ENCODE assay signal across 1 cellular context in the genomic region with DNA sequence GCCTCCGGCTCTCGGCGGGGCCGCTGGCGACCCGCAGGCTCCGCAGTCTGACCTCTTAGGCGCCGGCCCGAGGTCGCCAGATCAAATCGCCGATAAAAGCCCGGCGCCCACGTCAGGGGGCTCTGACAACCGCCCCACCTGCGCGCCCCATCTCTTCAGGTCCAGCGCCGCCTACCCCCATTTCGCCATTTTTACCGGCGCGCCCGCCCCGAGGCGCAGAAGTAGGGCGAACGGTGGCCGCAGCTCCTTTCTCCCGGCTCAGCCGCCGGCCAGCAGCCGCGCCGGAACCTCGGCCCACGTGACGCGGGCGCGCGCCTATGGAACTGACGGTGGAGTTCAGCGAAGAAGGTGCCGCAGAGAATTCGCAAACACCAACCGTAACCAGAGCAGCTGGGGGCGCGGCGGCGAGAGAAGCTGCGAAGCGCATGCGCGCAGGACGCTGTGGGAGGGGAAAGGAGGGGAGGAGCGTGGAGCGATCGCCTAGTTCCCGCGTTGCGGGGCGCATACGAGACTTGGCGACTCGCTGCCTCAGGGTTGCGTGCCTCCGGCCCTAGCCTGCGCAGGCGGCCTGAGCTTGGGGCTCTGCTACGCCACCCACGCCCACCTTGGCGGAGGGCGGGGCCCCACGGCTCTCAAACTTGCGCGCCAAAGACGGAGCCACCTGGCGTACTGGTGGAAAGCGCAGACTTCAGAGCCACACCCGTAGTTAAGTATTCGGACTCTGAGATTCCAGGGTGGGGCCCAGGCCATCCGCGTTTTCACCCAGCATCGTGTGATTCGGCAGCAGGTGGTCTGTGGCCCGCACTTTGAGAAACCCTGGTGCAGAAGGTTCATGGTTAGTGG.
A peak's percentile ranks its signal among the peaks of the same experiment; 100 is the strongest.
TF ChIP-seq lines count a peak whose summit lies in the region.

A gene with protein sequence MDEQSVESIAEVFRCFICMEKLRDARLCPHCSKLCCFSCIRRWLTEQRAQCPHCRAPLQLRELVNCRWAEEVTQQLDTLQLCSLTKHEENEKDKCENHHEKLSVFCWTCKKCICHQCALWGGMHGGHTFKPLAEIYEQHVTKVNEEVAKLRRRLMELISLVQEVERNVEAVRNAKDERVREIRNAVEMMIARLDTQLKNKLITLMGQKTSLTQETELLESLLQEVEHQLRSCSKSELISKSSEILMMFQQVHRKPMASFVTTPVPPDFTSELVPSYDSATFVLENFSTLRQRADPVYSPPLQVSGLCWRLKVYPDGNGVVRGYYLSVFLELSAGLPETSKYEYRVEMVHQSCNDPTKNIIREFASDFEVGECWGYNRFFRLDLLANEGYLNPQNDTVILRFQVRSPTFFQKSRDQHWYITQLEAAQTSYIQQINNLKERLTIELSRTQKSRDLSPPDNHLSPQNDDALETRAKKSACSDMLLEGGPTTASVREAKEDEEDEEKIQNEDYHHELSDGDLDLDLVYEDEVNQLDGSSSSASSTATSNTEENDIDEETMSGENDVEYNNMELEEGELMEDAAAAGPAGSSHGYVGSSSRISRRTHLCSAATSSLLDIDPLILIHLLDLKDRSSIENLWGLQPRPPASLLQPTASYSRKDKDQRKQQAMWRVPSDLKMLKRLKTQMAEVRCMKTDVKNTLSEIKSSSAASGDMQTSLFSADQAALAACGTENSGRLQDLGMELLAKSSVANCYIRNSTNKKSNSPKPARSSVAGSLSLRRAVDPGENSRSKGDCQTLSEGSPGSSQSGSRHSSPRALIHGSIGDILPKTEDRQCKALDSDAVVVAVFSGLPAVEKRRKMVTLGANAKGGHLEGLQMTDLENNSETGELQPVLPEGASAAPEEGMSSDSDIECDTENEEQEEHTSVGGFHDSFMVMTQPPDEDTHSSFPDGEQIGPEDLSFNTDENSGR (minus strand): TSS at position 418 of the 843 bp plus-strand sequence. CDS start 419 bp downstream, outside the sequence.

TF ChIP-seq in K562, 482 proteins besides CTCF, POLR2A, EP300 and RAD21 (continued from another document and continues in another):
- TF ChIP-seq, protein P1, sequence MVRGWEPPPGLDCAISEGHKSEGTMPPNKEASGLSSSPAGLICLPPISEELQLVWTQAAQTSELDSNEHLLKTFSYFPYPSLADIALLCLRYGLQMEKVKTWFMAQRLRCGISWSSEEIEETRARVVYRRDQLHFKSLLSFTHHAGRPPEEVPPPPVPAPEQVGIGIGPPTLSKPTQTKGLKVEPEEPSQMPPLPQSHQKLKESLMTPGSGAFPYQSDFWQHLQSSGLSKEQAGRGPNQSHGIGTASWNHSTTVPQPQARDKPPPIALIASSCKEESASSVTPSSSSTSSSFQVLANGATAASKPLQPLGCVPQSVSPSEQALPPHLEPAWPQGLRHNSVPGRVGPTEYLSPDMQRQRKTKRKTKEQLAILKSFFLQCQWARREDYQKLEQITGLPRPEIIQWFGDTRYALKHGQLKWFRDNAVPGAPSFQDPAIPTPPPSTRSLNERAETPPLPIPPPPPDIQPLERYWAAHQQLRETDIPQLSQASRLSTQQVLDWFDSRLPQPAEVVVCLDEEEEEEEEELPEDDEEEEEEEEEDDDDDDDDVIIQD (CRISPR knock-in tag; IDR thresholded peaks at IDR 0.05), result no peak
- TF ChIP-seq, protein P2, sequence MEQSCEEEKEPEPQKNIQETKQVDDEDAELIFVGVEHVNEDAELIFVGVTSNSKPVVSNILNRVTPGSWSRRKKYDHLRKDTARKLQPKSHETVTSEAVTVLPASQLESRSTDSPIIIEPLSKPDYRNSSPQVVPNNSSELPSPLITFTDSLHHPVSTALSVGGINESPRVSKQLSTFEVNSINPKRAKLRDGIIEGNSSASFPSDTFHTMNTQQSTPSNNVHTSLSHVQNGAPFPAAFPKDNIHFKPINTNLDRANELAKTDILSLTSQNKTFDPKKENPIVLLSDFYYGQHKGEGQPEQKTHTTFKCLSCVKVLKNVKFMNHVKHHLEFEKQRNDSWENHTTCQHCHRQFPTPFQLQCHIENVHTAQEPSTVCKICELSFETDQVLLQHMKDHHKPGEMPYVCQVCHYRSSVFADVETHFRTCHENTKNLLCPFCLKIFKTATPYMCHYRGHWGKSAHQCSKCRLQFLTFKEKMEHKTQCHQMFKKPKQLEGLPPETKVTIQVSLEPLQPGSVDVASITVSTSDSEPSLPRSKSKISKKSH (CRISPR knock-in tag; IDR thresholded peaks at IDR 0.05), result no peak
- peak; percentile 97 for TF ChIP-seq FOXP1 (CRISPR knock-in tag; IDR thresholded peaks at IDR 0.05)
- TF ChIP-seq TBP (optimal IDR thresholded peaks at IDR 0.05; ENCODE audit: low read depth, low read length), result peak; percentile 56
- peak; percentile 96; the same call in 1 of the 2 replicates for TF ChIP-seq KAT7 (CRISPR knock-in tag; IDR thresholded peaks at IDR 0.05; ENCODE audit: borderline replicate concordance)
- peak; percentile 70 for TF ChIP-seq RFX1 (IDR thresholded peaks at IDR 0.05)
- TF ChIP-seq STAT5B (CRISPR knock-in tag; IDR thresholded peaks at IDR 0.05), result no peak
- TF ChIP-seq SIN3A (IDR thresholded peaks at IDR 0.05; ENCODE audit: borderline replicate concordance in 2 of 2, control insufficient read depth in 1 of 2, low read depth in 2 of 2, low read length in 2 of 2), result peak in 1 of 2 experiments; percentile 92; a peak in 2 of 4 replicates
- peak in 1 of 2 experiments; percentile 95; a peak in 3 of 4 replicates for TF ChIP-seq TEAD1 (CRISPR knock-in tag; IDR thresholded peaks at IDR 0.05)
- TF ChIP-seq HDAC3 (IDR thresholded peaks at IDR 0.05; ENCODE audit: borderline replicate concordance, partially characterized antibody), result peak; percentile 96
- TF ChIP-seq ATF1 (CRISPR knock-in tag; IDR thresholded peaks at IDR 0.05), result no peak
- TF ChIP-seq ATF1 (tag; IDR thresholded peaks at IDR 0.05), result peak; percentile 79
- no peak for TF ChIP-seq HIVEP1 (CRISPR knock-in tag; IDR thresholded peaks at IDR 0.05)
- TF ChIP-seq RBFOX2 (IDR thresholded peaks at IDR 0.05; ENCODE audit: low read depth, low read length), result peak; percentile 94
- no peak for TF ChIP-seq ETV6 (IDR thresholded peaks at IDR 0.05; ENCODE audit: borderline replicate concordance in 1 of 2, low read depth in 2 of 2, low read length in 1 of 2)
- TF ChIP-seq ETV6 (CRISPR knock-in tag; IDR thresholded peaks at IDR 0.05; ENCODE audit: borderline replicate concordance), result peak; percentile 85; the same call in 1 of the 2 replicates
- TF ChIP-seq, protein P3, sequence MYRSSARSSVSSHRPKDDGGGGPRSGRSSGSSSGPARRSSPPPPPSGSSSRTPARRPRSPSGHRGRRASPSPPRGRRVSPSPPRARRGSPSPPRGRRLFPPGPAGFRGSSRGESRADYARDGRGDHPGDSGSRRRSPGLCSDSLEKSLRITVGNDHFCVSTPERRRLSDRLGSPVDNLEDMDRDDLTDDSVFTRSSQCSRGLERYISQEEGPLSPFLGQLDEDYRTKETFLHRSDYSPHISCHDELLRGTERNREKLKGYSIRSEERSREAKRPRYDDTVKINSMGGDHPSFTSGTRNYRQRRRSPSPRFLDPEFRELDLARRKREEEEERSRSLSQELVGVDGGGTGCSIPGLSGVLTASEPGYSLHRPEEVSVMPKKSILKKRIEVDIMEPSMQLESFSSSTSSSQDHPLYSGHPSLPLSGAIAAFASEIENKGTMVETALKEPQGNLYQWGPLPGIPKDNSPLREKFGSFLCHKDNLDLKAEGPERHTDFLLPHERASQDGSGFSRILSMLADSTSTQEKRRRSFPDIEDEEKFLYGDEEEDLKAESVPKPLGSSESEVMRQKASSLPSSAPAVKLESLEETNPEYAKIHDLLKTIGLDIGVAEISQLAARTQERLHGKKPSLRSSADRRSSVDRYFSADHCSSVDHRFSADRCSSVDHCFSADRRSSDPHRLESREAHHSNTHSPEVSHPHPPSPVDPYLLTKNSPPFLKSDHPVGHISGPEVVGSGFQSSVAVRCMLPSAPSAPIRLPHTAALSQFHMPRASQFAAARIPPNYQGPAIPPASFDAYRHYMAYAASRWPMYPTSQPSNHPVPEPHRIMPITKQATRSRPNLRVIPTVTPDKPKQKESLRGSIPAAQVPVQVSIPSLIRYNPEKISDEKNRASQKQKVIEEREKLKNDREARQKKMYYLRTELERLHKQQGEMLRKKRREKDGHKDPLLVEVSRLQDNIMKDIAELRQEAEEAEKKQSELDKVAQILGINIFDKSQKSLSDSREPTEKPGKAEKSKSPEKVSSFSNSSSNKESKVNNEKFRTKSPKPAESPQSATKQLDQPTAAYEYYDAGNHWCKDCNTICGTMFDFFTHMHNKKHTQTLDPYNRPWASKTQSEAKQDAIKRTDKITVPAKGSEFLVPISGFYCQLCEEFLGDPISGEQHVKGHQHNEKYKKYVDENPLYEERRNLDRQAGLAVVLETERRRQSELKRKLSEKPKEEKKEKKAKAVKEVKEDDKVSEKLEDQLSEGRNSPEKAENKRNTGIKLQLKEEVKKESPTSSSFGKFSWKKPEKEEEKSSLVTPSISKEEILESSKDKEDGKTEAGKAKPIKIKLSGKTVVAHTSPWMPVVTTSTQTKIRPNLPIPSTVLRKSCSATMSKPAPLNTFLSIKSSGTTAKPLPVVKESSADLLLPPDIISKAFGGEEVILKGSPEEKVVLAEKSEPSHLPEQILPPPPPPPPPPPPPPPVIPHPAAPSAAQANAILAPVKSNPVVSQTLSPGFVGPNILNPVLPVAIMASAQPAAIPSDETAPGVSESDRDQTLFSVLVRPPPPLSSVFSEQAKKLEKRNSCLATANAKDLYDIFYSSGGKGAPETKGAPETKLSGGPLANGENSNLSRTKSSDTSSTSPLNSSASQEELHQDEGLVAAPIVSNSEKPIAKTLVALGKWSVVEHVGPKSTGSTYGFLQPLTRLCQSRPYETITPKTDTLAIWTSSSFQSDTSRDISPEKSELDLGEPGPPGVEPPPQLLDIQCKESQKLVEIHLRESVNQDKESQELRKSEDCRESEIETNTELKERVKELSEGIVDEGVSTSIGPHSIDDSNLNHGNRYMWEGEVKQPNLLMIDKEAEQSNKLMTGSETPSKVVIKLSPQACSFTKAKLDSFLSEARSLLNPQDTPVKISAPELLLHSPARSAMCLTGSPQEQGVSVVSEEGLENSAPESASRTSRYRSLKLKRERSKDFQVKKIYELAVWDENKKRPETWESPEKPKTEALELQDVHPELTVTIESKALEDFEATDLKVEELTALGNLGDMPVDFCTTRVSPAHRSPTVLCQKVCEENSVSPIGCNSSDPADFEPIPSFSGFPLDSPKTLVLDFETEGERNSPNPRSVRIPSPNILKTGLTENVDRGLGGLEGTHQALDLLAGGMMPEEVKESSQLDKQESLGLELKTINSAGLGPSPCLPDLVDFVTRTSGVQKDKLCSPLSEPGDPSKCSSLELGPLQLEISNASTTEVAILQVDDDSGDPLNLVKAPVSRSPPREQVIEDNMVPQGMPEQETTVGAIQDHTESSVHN (IDR thresholded peaks at IDR 0.05; ENCODE audit: borderline replicate concordance in 1 of 2, low read depth in 1 of 2), result no peak
- TF ChIP-seq SMARCB1 (IDR thresholded peaks at IDR 0.05; ENCODE audit: insufficient read length, low read depth), result no peak
- no peak for TF ChIP-seq NELFE (IDR thresholded peaks at IDR 0.05; ENCODE audit: insufficient read depth, insufficient read length)
- no peak for TF ChIP-seq GTF2F1 (IDR thresholded peaks at IDR 0.05; ENCODE audit: low read depth, low read length)
- no peak for TF ChIP-seq ZC3H4 (CRISPR knock-in tag; IDR thresholded peaks at IDR 0.05; ENCODE audit: borderline replicate concordance)
- TF ChIP-seq, protein P4, sequence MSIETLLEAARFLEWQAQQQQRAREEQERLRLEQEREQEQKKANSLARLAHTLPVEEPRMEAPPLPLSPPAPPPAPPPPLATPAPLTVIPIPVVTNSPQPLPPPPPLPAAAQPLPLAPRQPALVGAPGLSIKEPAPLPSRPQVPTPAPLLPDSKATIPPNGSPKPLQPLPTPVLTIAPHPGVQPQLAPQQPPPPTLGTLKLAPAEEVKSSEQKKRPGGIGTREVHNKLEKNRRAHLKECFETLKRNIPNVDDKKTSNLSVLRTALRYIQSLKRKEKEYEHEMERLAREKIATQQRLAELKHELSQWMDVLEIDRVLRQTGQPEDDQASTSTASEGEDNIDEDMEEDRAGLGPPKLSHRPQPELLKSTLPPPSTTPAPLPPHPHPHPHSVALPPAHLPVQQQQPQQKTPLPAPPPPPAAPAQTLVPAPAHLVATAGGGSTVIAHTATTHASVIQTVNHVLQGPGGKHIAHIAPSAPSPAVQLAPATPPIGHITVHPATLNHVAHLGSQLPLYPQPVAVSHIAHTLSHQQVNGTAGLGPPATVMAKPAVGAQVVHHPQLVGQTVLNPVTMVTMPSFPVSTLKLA (conservative IDR thresholded peaks at IDR 0.05), result peak; percentile 96 to 97
- no peak for TF ChIP-seq ZNF766 (CRISPR knock-in tag; conservative IDR thresholded peaks at IDR 0.05)
- TF ChIP-seq, protein P5, sequence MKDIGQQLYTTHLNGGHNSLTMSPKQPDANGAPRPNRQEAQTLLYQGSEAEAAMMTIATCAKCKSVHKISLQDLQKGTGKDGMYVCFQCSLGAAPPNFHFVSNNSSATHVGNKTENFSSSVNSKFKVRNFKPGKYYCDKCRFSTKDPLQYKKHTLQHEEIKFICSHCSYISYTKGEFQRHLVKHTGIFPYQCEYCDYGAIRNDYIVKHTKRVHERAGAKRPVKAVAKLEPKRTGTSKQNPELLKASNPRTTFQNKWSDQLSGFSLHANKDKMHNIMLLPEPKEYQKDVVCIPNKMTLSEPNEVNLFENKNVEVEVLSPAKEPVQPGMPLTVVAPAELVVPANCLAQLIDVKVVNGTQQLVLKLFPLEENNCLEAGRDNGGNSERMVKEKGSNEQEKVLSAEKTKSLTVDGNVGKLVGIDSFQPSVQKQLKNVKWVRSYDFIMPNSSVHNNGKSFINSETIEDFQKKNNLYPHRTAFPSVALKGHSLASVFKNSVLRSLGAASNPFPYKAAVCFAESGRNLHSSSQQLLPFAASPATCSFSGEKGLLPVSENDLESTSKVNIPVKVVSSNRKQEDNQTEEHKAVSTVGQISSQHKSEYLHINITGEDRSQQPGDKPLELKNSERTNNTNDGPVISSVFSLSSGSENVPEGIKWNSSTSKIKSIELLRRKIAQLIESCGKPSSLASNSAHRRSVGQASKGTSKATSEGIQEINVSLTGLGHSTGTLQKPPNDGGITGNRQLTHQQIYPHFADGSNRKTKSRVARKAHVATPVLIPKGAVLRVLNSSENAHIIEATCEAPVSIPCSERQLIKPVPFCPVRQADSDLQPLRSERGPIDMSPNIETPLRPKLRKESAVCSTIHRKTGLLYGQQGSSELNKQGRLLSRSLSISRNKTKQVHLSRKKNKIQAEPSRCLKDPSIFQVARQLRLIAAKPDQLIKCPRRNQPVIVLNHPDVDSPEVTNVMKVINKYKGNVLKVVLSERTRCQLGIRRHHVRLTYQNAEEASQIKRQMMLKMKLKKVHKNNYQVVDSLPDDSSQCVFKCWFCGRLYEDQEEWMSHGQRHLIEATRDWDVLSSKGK (CRISPR knock-in tag; IDR thresholded peaks at IDR 0.05), result no peak
- TF ChIP-seq RFX5 (IDR thresholded peaks at IDR 0.05; ENCODE audit: low read depth, low read length), result no peak
- TF ChIP-seq MBD2 (IDR thresholded peaks at IDR 0.05; ENCODE audit: borderline replicate concordance, low read depth), result no peak; the same call in 1 of the 2 replicates
- no peak for TF ChIP-seq XRCC4 (IDR thresholded peaks at IDR 0.05; ENCODE audit: extremely low read depth, insufficient read depth, insufficient read length)
- TF ChIP-seq ARID1B (IDR thresholded peaks at IDR 0.05), result peak; percentile 22
- peak; percentile 87 for TF ChIP-seq KLF1 (tag; IDR thresholded peaks at IDR 0.05)
- TF ChIP-seq, protein P6, sequence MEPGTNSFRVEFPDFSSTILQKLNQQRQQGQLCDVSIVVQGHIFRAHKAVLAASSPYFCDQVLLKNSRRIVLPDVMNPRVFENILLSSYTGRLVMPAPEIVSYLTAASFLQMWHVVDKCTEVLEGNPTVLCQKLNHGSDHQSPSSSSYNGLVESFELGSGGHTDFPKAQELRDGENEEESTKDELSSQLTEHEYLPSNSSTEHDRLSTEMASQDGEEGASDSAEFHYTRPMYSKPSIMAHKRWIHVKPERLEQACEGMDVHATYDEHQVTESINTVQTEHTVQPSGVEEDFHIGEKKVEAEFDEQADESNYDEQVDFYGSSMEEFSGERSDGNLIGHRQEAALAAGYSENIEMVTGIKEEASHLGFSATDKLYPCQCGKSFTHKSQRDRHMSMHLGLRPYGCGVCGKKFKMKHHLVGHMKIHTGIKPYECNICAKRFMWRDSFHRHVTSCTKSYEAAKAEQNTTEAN (CRISPR knock-in tag; IDR thresholded peaks at IDR 0.05), result peak; percentile 40; the same call in 1 of the 2 replicates
